21 cellular contexts compared by ENCODE assay signal in genomic region chr16:5551909-5552308, GRCh38.
"Had no signal": no experiment of that assay in that cellular context is flagged by ENCODE, and none has a peak within 500 bp of the region (broad histone marks: within the 10 kb centered on the region; RNA-seq: fewer than 3 reads in every experiment).

No MANE protein-coding gene starts in this region.

- H3K9me3 Mint-ChIP-seq: nephron had no signal

- H3K4me1 ChIP-seq: right atrium auricular region, stomach had no signal

- H3K27ac Mint-ChIP-seq: naive B cell, nephron had no signal

- H3K4me1 Mint-ChIP-seq: naive B cell had no signal

- H3K27me3 ChIP-seq: neutrophil, ovary, right atrium auricular region had no signal

- ATAC-seq: left colon, left ventricle myocardium superior had no signal

- H3K4me3 ChIP-seq: dorsolateral prefrontal cortex, lung, ovary, right atrium auricular region, stomach, thoracic aorta had no signal

- H3K36me3 ChIP-seq: neutrophil, ovary, right atrium auricular region, stomach, thoracic aorta had no signal

- H3K9me3 ChIP-seq: neutrophil, ovary, thoracic aorta had no signal

- H3K27ac ChIP-seq: dorsolateral prefrontal cortex, neutrophil, ovary, right atrium auricular region, stomach, thoracic aorta had no signal

- DNase-seq: cortex of kidney; dorsolateral prefrontal cortex; effector CD8-positive, alpha-beta T cell; foreskin melanocyte; hippocampal formation; left colon; left ventricle myocardium superior; mesendoderm; naive B cell; ovary; small intestine; stimulated activated CD4-positive, alpha-beta T cell treated with anti-CD3 and anti-CD28 coated beads, Interleukin-12 subunit alpha, Interleukin-12 subunit beta, amount 100 ng/mL, for 4 hours; stimulated activated naive CD4-positive, alpha-beta T cell; stomach; substantia nigra; trophoblast cell had no signal

- H3K36me3 Mint-ChIP-seq: naive B cell had no signal

- H3K27me3 Mint-ChIP-seq: naive B cell had no signal

- H3K4me3 Mint-ChIP-seq: nephron had no signal
